In genomic region chr19:53838446-53838845, GRCh38 we compare ENCODE assay signal across 15 cellular contexts. TPM values are rescaled to one million over a fixed set of nuclear protein-coding genes. Genes with fewer than 3 reads are reported as not detected.
"Had no signal": no experiment of that assay in that cellular context is flagged by ENCODE, and none has a peak within 500 bp of the region (broad histone marks: within the 10 kb centered on the region; RNA-seq: fewer than 3 reads in every experiment).

No MANE protein-coding gene starts in this region.

RNA-seq across cellular contexts. Expression of gene NLRP12, which starts 14.3 kb away (rescaled TPM):
- total RNA-seq: activated B cell treated with CpG ODN at 0.5 μM for 24 hours; activated CD4-positive, alpha-beta memory T cell treated with anti-CD3 and anti-CD28 coated beads for 36 hours; activated naive CD4-positive, alpha-beta T cell treated with anti-CD3 and anti-CD28 coated beads for 36 hours; activated naive CD4-positive, alpha-beta T cell treated with anti-CD3 and anti-CD28 coated beads, Interleukin-2, amount 50 U/mL, for 72 hours; activated T-cell treated with anti-CD3 and anti-CD28 coated beads, Interleukin-2, amount 50 U/mL, for 4 hours; activated T-helper 1 cell treated with anti-CD3 and anti-CD28 coated beads, Interleukin-12 subunit alpha, Interleukin-12 subunit beta, Interleukin-2, Interleukin-4 antibody, amounts not matched to agents 30 ng/mL and 10 ng/mL and 1 ng/mL, durations not matched to agents 14 hours and 24 hours and 36 hours; astrocyte; M059J; RPMI7951; SK-MEL-5; T-cell had no signal

RNA-seq across cellular contexts. Expression of gene PRKCG, which starts 43.6 kb away (rescaled TPM):
- total RNA-seq: activated B cell treated with CpG ODN at 0.5 μM for 24 hours; activated CD4-positive, alpha-beta memory T cell treated with anti-CD3 and anti-CD28 coated beads for 36 hours; activated naive CD4-positive, alpha-beta T cell treated with anti-CD3 and anti-CD28 coated beads for 36 hours; activated T-cell treated with anti-CD3 and anti-CD28 coated beads, Interleukin-2, amount 50 U/mL, for 4 hours; activated T-helper 1 cell treated with anti-CD3 and anti-CD28 coated beads, Interleukin-12 subunit alpha, Interleukin-12 subunit beta, Interleukin-2, Interleukin-4 antibody, amounts not matched to agents 30 ng/mL and 10 ng/mL and 1 ng/mL, durations not matched to agents 14 hours and 24 hours and 36 hours; adrenal gland; breast epithelium; cardiac septum; M059J; Right ventricle myocardium inferior; RPMI7951; SK-MEL-5 had no signal
